In genomic region chr3:124364230-124365022, GRCh38 we compare ENCODE assay signal across 15 cellular contexts.
A peak's percentile ranks its signal among the peaks of the same experiment; 100 is the strongest.
DNase-seq lines count a peak whose midpoint lies in the region; ATAC-seq and TF ChIP-seq lines count a peak whose summit lies in the region.
"Had no signal": no experiment of that assay in that cellular context is flagged by ENCODE, and none has a peak within 500 bp of the region (broad histone marks: within the 10 kb centered on the region; RNA-seq: fewer than 3 reads in every experiment).

No MANE protein-coding gene starts in this region.

- DNase-seq in NCI-H524 (lab: John Stamatoyannopoulos, UW), result peak; percentile 100
- DNase-seq in amniotic epithelial cell (ENCODE audit: low read depth), result peak; percentile 45
- peak in 1 of 3 donors; percentile 49 for DNase-seq in right lobe of liver
- DNase-seq in thoracic aorta (ENCODE audit: low spot score), result no peak
- DNase-seq in nucleus accumbens (lab: John Stamatoyannopoulos, UW), result no peak
- DNase-seq: activated CD4-positive, alpha-beta T cell treated with anti-CD3 and anti-CD28 coated beads, Interleukin-2, amount 50 U/mL, for 48 hours; activated T-cell treated with anti-CD3 and anti-CD28 coated beads for 4 hours; effector memory CD8-positive, alpha-beta T cell; heart right ventricle; mammary epithelial cell had no signal

- no peaks in the 10 kb centered on the region for H3K9me3 ChIP-seq in right lobe of liver
- no peaks in the 10 kb centered on the region for H3K9me3 ChIP-seq in thoracic aorta
- H3K9me3 ChIP-seq: heart right ventricle, suprapubic skin had no signal

- H3K4me1 ChIP-seq in right lobe of liver (peaks cover 0 to 52% (median 8%) of the 10 kb centered on the region in 4 donors), thoracic aorta (ENCODE audit: control insufficient read depth in 1 of 2, low read depth in 2 of 2) (peaks cover 14 to 33% of the 10 kb centered on the region in 2 donors)

- H3K27ac ChIP-seq in right lobe of liver (peak overlapping the region; percentile 19 to 94 (median 35)), thoracic aorta (peak overlapping the region; percentile 29 to 37)
- H3K27ac ChIP-seq: KMS-11, suprapubic skin, VCaP had no signal

- ATAC-seq in right lobe of liver (peak; percentile 26 to 57 (median 46)), thoracic aorta (ENCODE audit: insufficient number of reproducible peaks, low FRiP score, low read depth) (no peak), GM19452 (IDR thresholded peaks at IDR 0.05; ENCODE audit: unreplicated experiment) (no peak), GM21619 (IDR thresholded peaks at IDR 0.05; ENCODE audit: unreplicated experiment) (no peak)
- ATAC-seq: effector memory CD8-positive, alpha-beta T cell had no signal

- H3K36me3 ChIP-seq in right lobe of liver (no peaks in the 10 kb centered on the region), thoracic aorta (no peaks in the 10 kb centered on the region)
- H3K36me3 ChIP-seq: heart right ventricle, suprapubic skin had no signal

- no peaks in the 10 kb centered on the region for H3K27me3 ChIP-seq in right lobe of liver
- H3K27me3 ChIP-seq in thoracic aorta (replicated peaks; ENCODE audit: insufficient read depth), result no peaks in the 10 kb centered on the region
- H3K27me3 ChIP-seq: heart right ventricle, suprapubic skin had no signal

- 13% methylated on average over 1 of the region's 2 CpGs for WGBS in right lobe of liver (ENCODE audit: insufficient coverage, low coverage, low lambda C conversion rate, missing lambda C conversion rate)

- intact Hi-C loops in right lobe of liver (cut with DNase I), result no loop called here

- TF ChIP-seq POLR2A in right lobe of liver (IDR thresholded peaks at IDR 0.05), result no peak

- TF ChIP-seq CTCF in right lobe of liver (IDR thresholded peaks at IDR 0.05) (no peak), thoracic aorta (IDR thresholded peaks at IDR 0.05) (no peak)

- H3K4me3 ChIP-seq in right lobe of liver (no peak overlapping the region), thoracic aorta (no peak overlapping the region)
- H3K4me3 ChIP-seq: heart right ventricle, suprapubic skin had no signal

Comparison
In these comparisons a context has a peak if more than half of its experiments do, and no peak if none do; other contexts are left out.
1. DNase-seq: peak in NCI-H524 (2 of 2) and amniotic epithelial cell (single experiment); none in thoracic aorta (single experiment) and nucleus accumbens (0 of 56).
2. ATAC-seq: peak in right lobe of liver (4 of 4); none in thoracic aorta (single experiment), GM19452 (single experiment) and GM21619 (single experiment).